In genomic region chr21:37064841-37065240, GRCh38 we compare ENCODE assay signal across 17 cellular contexts. TPM values are rescaled to one million over a fixed set of nuclear protein-coding genes. Genes with fewer than 3 reads are reported as not detected.
"Had no signal": no experiment of that assay in that cellular context is flagged by ENCODE, and none has a peak within 500 bp of the region (broad histone marks: within the 10 kb centered on the region; RNA-seq: fewer than 3 reads in every experiment).

No MANE protein-coding gene starts in this region.

- H3K4me3 Mint-ChIP-seq: activated naive CD4-positive, alpha-beta T cell treated with anti-CD3 and anti-CD28 coated beads for 36 hours; naive thymus-derived CD4-positive, alpha-beta T cell had no signal

- H3K4me3 ChIP-seq: ascending aorta, esophagus muscularis mucosa, spleen, thyroid gland had no signal

- H3K4me1 ChIP-seq: ascending aorta had no signal

- FAIRE-seq: bronchial epithelial cell, endothelial cell of umbilical vein had no signal

- H3K27me3 ChIP-seq: ascending aorta, esophagus muscularis mucosa, spleen, thyroid gland had no signal

- H3K27ac Mint-ChIP-seq: activated naive CD4-positive, alpha-beta T cell treated with anti-CD3 and anti-CD28 coated beads for 36 hours had no signal

- H3K36me3 ChIP-seq: thyroid gland had no signal

- ATAC-seq: naive thymus-derived CD4-positive, alpha-beta T cell had no signal

- H3K9me3 Mint-ChIP-seq: activated naive CD4-positive, alpha-beta T cell treated with anti-CD3 and anti-CD28 coated beads for 36 hours; naive thymus-derived CD4-positive, alpha-beta T cell had no signal

- H3K27me3 Mint-ChIP-seq: naive thymus-derived CD4-positive, alpha-beta T cell had no signal

- H3K9me3 ChIP-seq: ascending aorta, esophagus muscularis mucosa, spleen, thyroid gland had no signal

- DNase-seq: activated CD4-positive, alpha-beta T cell treated with anti-CD3 and anti-CD28 coated beads, Interleukin-2, amount 50 U/mL, for 48 hours; activated naive CD4-positive, alpha-beta T cell treated with anti-CD3 and anti-CD28 coated beads for 36 hours; activated T-cell treated with anti-CD3 and anti-CD28 coated beads, Interleukin-2, amount 50 U/mL, for 1 hour; cerebellar nuclear complex; cortex of kidney; effector CD4-positive, alpha-beta T cell; mesenchymal stem cell; naive thymus-derived CD4-positive, alpha-beta T cell; spleen; stimulated activated naive CD4-positive, alpha-beta T cell; thyroid gland; WERI-Rb-1 had no signal

- H3K27ac ChIP-seq: ascending aorta, esophagus muscularis mucosa, spleen, thyroid gland, WERI-Rb-1 had no signal

RNA-seq across cellular contexts. Expression of gene RIPPLY3, which starts 58.3 kb away (rescaled TPM):
- total RNA-seq: ascending aorta; endothelial cell of umbilical vein; esophagus muscularis mucosa; naive thymus-derived CD4-positive, alpha-beta T cell; spleen; T-helper 2 cell treated with Interferon-gamma antibody and Interleukin-4, amounts not matched to agents 100 ng/mL and 5 ng/mL, for 36 hours; thyroid gland had no signal
- polyA plus RNA-seq: naive thymus-derived CD4-positive, alpha-beta T cell had no signal
